Comparison of ENCODE assay signal across 9 cellular contexts in the genomic region with DNA sequence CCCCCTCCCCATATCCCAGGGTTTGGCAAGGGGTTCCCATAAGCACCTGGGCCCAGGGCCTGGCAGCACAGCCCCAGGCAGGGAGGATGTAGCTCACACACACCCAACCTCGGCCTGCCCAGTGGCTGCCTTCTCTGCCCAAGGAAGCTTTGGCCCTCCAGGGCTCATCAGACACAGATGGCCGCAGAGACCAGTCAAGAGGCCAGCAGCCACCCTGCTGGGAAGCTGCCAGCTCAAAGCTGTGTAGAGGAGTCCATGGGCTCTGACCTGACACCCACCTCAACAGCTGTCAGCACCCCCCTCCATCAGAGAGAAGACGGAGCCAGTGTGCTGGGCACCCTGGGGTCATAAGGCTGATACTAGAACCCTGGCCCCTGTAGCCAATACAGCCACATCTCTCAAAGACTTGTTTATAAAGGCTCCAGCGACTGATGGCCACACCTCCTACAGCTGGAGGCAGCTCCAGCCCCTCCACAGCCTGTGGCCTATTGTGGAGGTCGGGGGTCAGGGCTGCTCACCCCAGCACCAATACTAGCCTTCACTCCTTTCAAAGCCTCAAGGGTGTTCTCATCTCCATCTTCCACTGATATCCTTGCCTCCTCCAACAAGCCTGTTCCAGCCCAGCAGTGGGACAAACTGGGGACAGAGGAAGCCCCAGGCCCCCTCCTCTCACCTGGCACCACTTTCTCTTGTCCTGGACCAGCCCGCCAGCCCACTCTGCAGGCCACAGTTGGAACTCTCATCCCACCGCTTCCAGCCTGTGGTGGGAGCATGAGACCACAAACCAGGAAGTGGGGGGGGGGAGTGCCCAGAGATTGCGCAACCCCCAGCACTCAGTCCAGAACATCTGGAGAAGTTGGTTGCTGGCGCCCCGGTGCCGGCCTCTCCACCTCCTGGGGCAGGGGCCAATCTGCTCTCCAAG. TPM values are rescaled to one million over a fixed set of nuclear protein-coding genes. Genes with fewer than 3 reads are reported as not detected.
A peak's percentile ranks its signal among the peaks of the same experiment; 100 is the strongest.
DNase-seq lines count a peak whose midpoint lies in the region; ATAC-seq and TF ChIP-seq lines count a peak whose summit lies in the region.
"Had no signal": no experiment of that assay in that cellular context is flagged by ENCODE, and none has a peak within 500 bp of the region (broad histone marks: within the 10 kb centered on the region; RNA-seq: fewer than 3 reads in every experiment).

No MANE protein-coding gene starts in this region.

- peaks cover 41% of the 10 kb centered on the region for H3K27me3 Mint-ChIP-seq in brain

- intact Hi-C loops in transverse colon (cut with DNase I; ENCODE audit: low total_unique reads), result no loop called here

- ATAC-seq in GM21526 (IDR thresholded peaks at IDR 0.05; ENCODE audit: low FRiP score, unreplicated experiment) (no peak), HG03460 (IDR thresholded peaks at IDR 0.05; ENCODE audit: unreplicated experiment) (no peak)

- WGBS in liver, result 61% methylated on average over 11 of the region's 11 CpGs
- 40% methylated on average over 9 of the region's 11 CpGs; no CpG with 5 or more reads in 1 of the 2 donors for WGBS in transverse colon (ENCODE audit: low coverage in 1 of 2), 2 donors

- DNase-seq in EH (ENCODE audit: low read depth), result peak; percentile 85
- peak; percentile 41 for DNase-seq in NAMALWA (ENCODE audit: low spot score)
- DNase-seq in transverse colon, result peak; percentile 71
- no peak for DNase-seq in activated effector memory CD4-positive, alpha-beta T cell treated with anti-CD3 and anti-CD28 coated beads, Interleukin-2, amount 50 U/mL, for 16 hours

- H3K4me1 ChIP-seq in liver (ENCODE audit: control insufficient read depth in 4 of 4, insufficient read depth in 4 of 4, low read length in 3 of 4) (peaks cover 8 to 34% (median 26%) of the 10 kb centered on the region in 4 donors), transverse colon (peaks cover 19 to 57% (median 47%) of the 10 kb centered on the region in 4 donors)

- TF ChIP-seq POLR2A in transverse colon (IDR thresholded peaks at IDR 0.05), result no peak

- TF ChIP-seq RAD21 in liver (IDR thresholded peaks at IDR 0.05), result no peak

- TF ChIP-seq CTCF in brain (conservative IDR thresholded peaks at IDR 0.05) (peak; percentile 14 to 26), liver (IDR thresholded peaks at IDR 0.05; ENCODE audit: low read depth, low read length, missing input control) (no peak), transverse colon (IDR thresholded peaks at IDR 0.05) (peak in 1 of 5 experiments; percentile 19)

- no peak overlapping the region for H3K9ac ChIP-seq in liver (ENCODE audit: low read depth in 1 of 2, low read length in 2 of 2)

- H3K9me3 ChIP-seq in liver (ENCODE audit: control insufficient read depth in 4 of 4, low read length in 3 of 4), result no peaks in the 10 kb centered on the region
- H3K9me3 ChIP-seq in transverse colon, result no peaks in the 10 kb centered on the region

- H3K4me1 Mint-ChIP-seq in brain, result peaks cover 51% of the 10 kb centered on the region

- H3K27ac ChIP-seq in liver (ENCODE audit: low read depth in 1 of 2, low read length in 2 of 2) (peak overlapping the region in 1 of 2 donors; percentile 52), transverse colon (peak overlapping the region; percentile 88 to 94 (median 92))

- peaks cover 0 to 6% (median 0%) of the 10 kb centered on the region in 4 donors for H3K36me3 ChIP-seq in liver (ENCODE audit: control insufficient read depth in 4 of 4, insufficient read depth in 3 of 4, low read depth in 1 of 4, low read length in 3 of 4)
- H3K36me3 ChIP-seq in transverse colon, result no peaks in the 10 kb centered on the region

- peaks cover 0 to 3% (median 0%) of the 10 kb centered on the region in 5 experiments for H3K9me3 Mint-ChIP-seq in brain
- H3K9me3 Mint-ChIP-seq: T-helper 1 cell treated with Interleukin-12 subunit alpha and Interleukin-12 subunit beta and Interleukin-4 antibody, amounts not matched to agents 30 μg/mL and 1 μg/mL, for 36 hours had no signal

- H3K36me3 Mint-ChIP-seq in brain, result no peaks in the 10 kb centered on the region

- no peak overlapping the region for H3K4me3 ChIP-seq in liver (ENCODE audit: low read depth in 1 of 3, low read length in 3 of 3)
- H3K4me3 ChIP-seq in transverse colon, result no peak overlapping the region

- H3K27me3 ChIP-seq in liver (ENCODE audit: control insufficient read depth in 4 of 4, insufficient read depth in 4 of 4, low read length in 3 of 4) (no peaks in the 10 kb centered on the region), transverse colon (no peaks in the 10 kb centered on the region)

- H3K27ac Mint-ChIP-seq in brain, result peak overlapping the region in 3 of 5 experiments; percentile 91 to 92 (median 92)

- in situ Hi-C loops in transverse colon (cut with MboI; ENCODE audit: low pct_ligation_motif_present in 1 of 4, low pct_unique_long_range_greater_than_20kb in 1 of 4, low sequenced_read_pairs in 3 of 4), result no loop called here

- H3K4me3 Mint-ChIP-seq in brain, result peak overlapping the region in 3 of 5 experiments; percentile 75 to 81 (median 76)

- TF ChIP-seq EP300 in transverse colon (IDR thresholded peaks at IDR 0.05; ENCODE audit: low read depth), result no peak

TF ChIP-seq in liver, 16 proteins besides CTCF, POLR2A, EP300 and RAD21:
- TF ChIP-seq FOXA2 (IDR thresholded peaks at IDR 0.05), result no peak
- peak; percentile 40 for TF ChIP-seq NR2F2 (IDR thresholded peaks at IDR 0.05)

RNA-seq across cellular contexts. Expression of gene MPG, which starts 2.2 kb away (rescaled TPM):
- polyA plus RNA-seq in brain (ENCODE audit: insufficient read depth, low read depth, low replicate concordance) (53.3 TPM), liver (10 to 100 TPM; 33.8 to 41.3 TPM)
- total RNA-seq in liver (10 to 100 TPM; 25.4 to 84.1 TPM), transverse colon (10 to 100 TPM; 22.3 to 63.2 (median 51.2) TPM)

RNA-seq across cellular contexts. Expression of gene RHBDF1, which starts 3.4 kb away (rescaled TPM):
- 4.7 TPM for polyA plus RNA-seq in brain (ENCODE audit: insufficient read depth, low read depth, low replicate concordance)
- total RNA-seq in liver, result 1 to 10 TPM; 2.1 to 6.2 TPM
- polyA plus RNA-seq in liver, result 1 to 10 TPM; 1.8 to 4.9 TPM
- 100 to 1,000 TPM in 1 of 4 donors, 10 to 100 TPM in 3; 11.9 to 179 (median 33.8) TPM for total RNA-seq in transverse colon

RNA-seq across cellular contexts. Expression of gene SNRNP25, which starts 22.2 kb away (rescaled TPM):
- polyA plus RNA-seq in brain (ENCODE audit: insufficient read depth, low read depth, low replicate concordance), result 95.9 TPM
- 10 to 100 TPM; 15.1 to 17.3 TPM for total RNA-seq in liver
- 10 to 100 TPM; 18.1 to 22.2 TPM for polyA plus RNA-seq in liver
- total RNA-seq in transverse colon, result 10 to 100 TPM in 3 of 4 donors, 1 to 10 TPM in 1; 5.6 to 27.9 (median 20.2) TPM

RNA-seq across cellular contexts. Expression of gene POLR3K, which starts 22.4 kb away (rescaled TPM):
- 27.6 TPM for polyA plus RNA-seq in brain (ENCODE audit: insufficient read depth, low read depth, low replicate concordance)
- total RNA-seq in liver, result 1 to 10 TPM; 2.8 to 8.3 TPM
- polyA plus RNA-seq in liver, result 1 to 10 TPM; 6.5 to 9.8 TPM
- total RNA-seq in transverse colon, result 10 to 100 TPM in 1 of 4 donors, 1 to 10 TPM in 2, not detected in 1; 4.6 to 12.7 (median 5.2) TPM
